ENCODE assay signal across 11 cellular contexts in the genomic region with DNA sequence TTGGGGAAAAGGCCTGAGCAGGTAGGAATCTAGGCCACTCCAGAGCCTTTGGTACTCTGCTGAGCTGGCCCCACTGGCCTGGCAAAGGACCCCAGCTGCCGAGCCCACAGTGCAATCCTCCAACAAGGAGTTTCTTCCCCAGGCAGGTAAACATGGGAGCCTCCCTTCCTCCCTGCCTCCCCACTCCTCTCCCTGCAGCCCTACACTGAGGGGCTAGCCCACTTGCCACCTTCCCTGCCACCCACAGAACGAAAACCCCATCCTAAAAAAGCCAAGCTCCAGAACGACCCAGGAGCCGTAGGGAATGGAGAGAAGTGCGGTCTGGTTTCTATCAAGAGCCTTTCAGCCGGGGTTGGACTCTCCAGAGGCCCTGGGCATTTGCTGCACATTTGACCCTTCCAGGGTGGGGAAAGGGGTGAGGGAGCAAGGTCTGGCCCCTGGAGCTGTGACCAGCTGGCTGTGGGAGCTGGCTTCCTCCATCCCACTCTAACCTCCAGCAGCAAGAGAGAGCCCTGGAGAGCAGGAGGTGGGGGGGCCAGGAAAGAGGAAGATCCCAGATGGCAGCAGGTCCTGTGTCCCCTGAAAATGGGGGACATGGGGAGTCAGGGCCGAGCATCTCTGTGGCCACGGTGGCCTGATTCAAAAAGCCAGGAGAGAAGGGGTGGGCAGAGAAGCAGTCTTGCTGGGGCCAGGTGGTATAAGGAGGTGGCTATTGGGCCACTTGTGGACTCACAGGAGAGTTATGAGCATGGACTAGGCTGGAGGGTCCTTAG. TPM values are rescaled to one million over a fixed set of nuclear protein-coding genes. Genes with fewer than 3 reads are reported as not detected.
DNase-seq lines count a peak whose midpoint lies in the region; ATAC-seq, FAIRE-seq and TF ChIP-seq lines count a peak whose summit lies in the region.
"Had no signal": no experiment of that assay in that cellular context is flagged by ENCODE, and none has a peak within 500 bp of the region (broad histone marks: within the 10 kb centered on the region; RNA-seq: fewer than 3 reads in every experiment).

No MANE protein-coding gene starts in this region.

- TF ChIP-seq POLR2A in GM12892 (IDR thresholded peaks at IDR 0.05; ENCODE audit: low read depth, low read length), result no peak

- FAIRE-seq in GM12892 (lab: Jason Lieb, UNC), result no peak

- no peaks in the 10 kb centered on the region for H3K9me3 Mint-ChIP-seq in activated T-cell treated with anti-CD3 and anti-CD28 coated beads, Interleukin-2, amount 50 U/mL, for 4 hours
- H3K9me3 Mint-ChIP-seq in brain, result peaks cover 0 to 2% (median 0%) of the 10 kb centered on the region in 5 experiments

- intact Hi-C loops in mucosa of descending colon (cut with DNase I, micrococcal nuclease), result no loop called here

- no peak for ATAC-seq in activated T-cell treated with anti-CD3 and anti-CD28 coated beads, Interleukin-2, amount 50 U/mL, for 4 hours
- ATAC-seq in mucosa of descending colon (no peak), thoracic aorta (ENCODE audit: insufficient number of reproducible peaks, low FRiP score, low read depth) (no peak)

- H3K4me1 ChIP-seq in mucosa of descending colon (ENCODE audit: low read depth) (peaks cover 14% of the 10 kb centered on the region), thoracic aorta (ENCODE audit: control insufficient read depth in 1 of 2, low read depth in 2 of 2) (peaks cover 0 to 10% of the 10 kb centered on the region in 2 donors)

- no peak overlapping the region for H3K27ac ChIP-seq in thoracic aorta

- DNase-seq in activated T-cell treated with anti-CD3 and anti-CD28 coated beads, Interleukin-2, amount 50 U/mL, for 4 hours, result no peak
- no peak for DNase-seq in activated T-cell treated with anti-CD3 and anti-CD28 coated beads, Interleukin-2, amount 50 U/mL, for 48 hours
- peak in 1 of 3 donors; percentile 23 for DNase-seq in mucosa of descending colon
- no peak for DNase-seq in thoracic aorta (ENCODE audit: low spot score)
- DNase-seq in foreskin melanocyte, result no peak
- DNase-seq in GM12892 (ENCODE audit: insufficient read length), result no peak
- DNase-seq in NCI-H1436 treated with DMSO at 0.1 percent for 48 hours (lab: John Stamatoyannopoulos, UW), result no peak
- DNase-seq: NCI-H1694; stimulated activated CD8-positive, alpha-beta memory T cell treated with anti-CD3 and anti-CD28 coated beads, Interleukin-4, amount 100 ng/mL, for 48 hours had no signal

- H3K27ac Mint-ChIP-seq in brain, result peak overlapping the region in 3 of 5 experiments; percentile 45 to 81 (median 69)

- peaks cover 8% of the 10 kb centered on the region for H3K4me1 Mint-ChIP-seq in activated T-cell treated with anti-CD3 and anti-CD28 coated beads, Interleukin-2, amount 50 U/mL, for 4 hours (ENCODE audit: low read depth)
- H3K4me1 Mint-ChIP-seq in brain, result peaks cover 21% of the 10 kb centered on the region

- H3K4me3 Mint-ChIP-seq in activated T-cell treated with anti-CD3 and anti-CD28 coated beads, Interleukin-2, amount 50 U/mL, for 4 hours, result peak overlapping the region; percentile 84
- peak overlapping the region; percentile 83 to 88 (median 87) for H3K4me3 Mint-ChIP-seq in brain

- H3K4me3 ChIP-seq in mucosa of descending colon, result peak overlapping the region; percentile 34
- peak overlapping the region; percentile 78 for H3K4me3 ChIP-seq in thoracic aorta

- H3K36me3 Mint-ChIP-seq in activated T-cell treated with anti-CD3 and anti-CD28 coated beads, Interleukin-2, amount 50 U/mL, for 4 hours (ENCODE audit: insufficient read depth), result no peaks in the 10 kb centered on the region
- no peaks in the 10 kb centered on the region for H3K36me3 Mint-ChIP-seq in brain

- H3K27me3 ChIP-seq in thoracic aorta (replicated peaks; ENCODE audit: insufficient read depth), result no peaks in the 10 kb centered on the region

- H3K27me3 Mint-ChIP-seq in activated T-cell treated with anti-CD3 and anti-CD28 coated beads, Interleukin-2, amount 50 U/mL, for 4 hours (ENCODE audit: low read depth), result peaks cover 11% of the 10 kb centered on the region
- peaks cover 28% of the 10 kb centered on the region for H3K27me3 Mint-ChIP-seq in brain

- TF ChIP-seq CTCF in brain (conservative IDR thresholded peaks at IDR 0.05) (no peak), mucosa of descending colon (IDR thresholded peaks at IDR 0.05) (no peak), thoracic aorta (IDR thresholded peaks at IDR 0.05) (no peak)

- H3K9me3 ChIP-seq in mucosa of descending colon, result no peaks in the 10 kb centered on the region
- no peaks in the 10 kb centered on the region for H3K9me3 ChIP-seq in thoracic aorta

- H3K36me3 ChIP-seq in mucosa of descending colon (ENCODE audit: low read depth) (no peaks in the 10 kb centered on the region), thoracic aorta (no peaks in the 10 kb centered on the region)

RNA-seq across cellular contexts. Expression of a gene that starts 1.3 kb away (rescaled TPM):
- total RNA-seq in activated T-cell treated with anti-CD3 and anti-CD28 coated beads, Interleukin-2, amount 50 U/mL, for 4 hours, result 1 to 10 TPM; 1.3 to 2.1 (median 2.0) TPM
- 93.8 TPM for polyA plus RNA-seq in brain (ENCODE audit: insufficient read depth, low read depth, low replicate concordance)
- total RNA-seq in mucosa of descending colon (10 to 100 TPM; 29.9 to 56.9 (median 47.4) TPM), thoracic aorta (10 to 100 TPM; 14.3 to 14.8 TPM)
- 0.49 TPM for polyA plus RNA-seq in GM12892 (2012; ENCODE audit: missing spikeins)

RNA-seq across cellular contexts. Expression of a gene that starts 16.2 kb away (rescaled TPM):
- 1 to 10 TPM in 2 of 3 donors, under 1 TPM in 1; 0.84 to 1.3 (median 1.0) TPM for total RNA-seq in activated T-cell treated with anti-CD3 and anti-CD28 coated beads, Interleukin-2, amount 50 U/mL, for 4 hours
- 26.6 TPM for polyA plus RNA-seq in brain (ENCODE audit: insufficient read depth, low read depth, low replicate concordance)
- total RNA-seq in mucosa of descending colon (10 to 100 TPM in 1 of 3 donors, 1 to 10 TPM in 2; 2.2 to 14.0 (median 3.1) TPM), thoracic aorta (10 to 100 TPM; 26.4 to 29.8 TPM)
- polyA plus RNA-seq in GM12892 (2012; ENCODE audit: missing spikeins), result not detected

RNA-seq across cellular contexts. Expression of a gene that starts 35.6 kb away (rescaled TPM):
- not detected for total RNA-seq in activated T-cell treated with anti-CD3 and anti-CD28 coated beads, Interleukin-2, amount 50 U/mL, for 4 hours
- not detected for polyA plus RNA-seq in brain (ENCODE audit: insufficient read depth, low read depth, low replicate concordance)
- total RNA-seq in mucosa of descending colon (1 to 10 TPM in 2 of 3 donors, under 1 TPM in 1; 0.38 to 2.8 (median 1.5) TPM), thoracic aorta (not detected)
- not detected for polyA plus RNA-seq in GM12892 (2012; ENCODE audit: missing spikeins)
- total RNA-seq: T-helper 2 cell treated with Interferon-gamma antibody and Interleukin-4, amounts not matched to agents 100 ng/mL and 5 ng/mL, for 36 hours had no signal

RNA-seq across cellular contexts. Expression of a gene that starts 41.2 kb away (rescaled TPM):
- total RNA-seq in activated T-cell treated with anti-CD3 and anti-CD28 coated beads, Interleukin-2, amount 50 U/mL, for 4 hours, result 10 to 100 TPM; 70.8 to 82.5 (median 81.1) TPM
- polyA plus RNA-seq in brain (ENCODE audit: insufficient read depth, low read depth, low replicate concordance), result 36.7 TPM
- total RNA-seq in mucosa of descending colon (10 to 100 TPM; 24.7 to 32.9 (median 25.4) TPM), thoracic aorta (10 to 100 TPM; 40.3 to 82.6 TPM)
- 40.0 TPM for polyA plus RNA-seq in GM12892 (2012; ENCODE audit: missing spikeins)

RNA-seq across cellular contexts. Expression of a gene that starts 47.2 kb away (rescaled TPM):
- not detected for total RNA-seq in activated T-cell treated with anti-CD3 and anti-CD28 coated beads, Interleukin-2, amount 50 U/mL, for 4 hours
- polyA plus RNA-seq in brain (ENCODE audit: insufficient read depth, low read depth, low replicate concordance), result not detected
- total RNA-seq in mucosa of descending colon (100 to 1,000 TPM in 1 of 3 donors, 10 to 100 TPM in 2; 15.3 to 135 (median 54.0) TPM), thoracic aorta (not detected)
- not detected for polyA plus RNA-seq in GM12892 (2012; ENCODE audit: missing spikeins)
- total RNA-seq: T-helper 2 cell treated with Interferon-gamma antibody and Interleukin-4, amounts not matched to agents 100 ng/mL and 5 ng/mL, for 36 hours had no signal

Comparison
In these comparisons a context has a peak if more than half of its experiments do, and no peak if none do; other contexts are left out.
1. RNA of a gene that starts 1.3 kb away (total RNA-seq): 29.9 to 56.9 TPM in mucosa of descending colon and 14.3 to 14.8 TPM in thoracic aorta; 1.3 to 2.1 TPM in activated T-cell treated with anti-CD3 and anti-CD28 coated beads, Interleukin-2, amount 50 U/mL, for 4 hours; every median in the first group is over 4 times any median in the second.